ENCODE assay signal across 10 cellular contexts in genomic region chr2:85785027-85785822, GRCh38. TPM values are rescaled to one million over a fixed set of nuclear protein-coding genes. Genes with fewer than 3 reads are reported as not detected.
DNase-seq lines count a peak whose midpoint lies in the region; ATAC-seq and TF ChIP-seq lines count a peak whose summit lies in the region.
"Had no signal": no experiment of that assay in that cellular context is flagged by ENCODE, and none has a peak within 500 bp of the region (broad histone marks: within the 10 kb centered on the region; RNA-seq: fewer than 3 reads in every experiment).

No MANE protein-coding gene starts in this region.

- H3K4me1 Mint-ChIP-seq in T-helper 17 cell: peaks cover 3% of the 10 kb centered on the region

- no peak overlapping the region for H2AFZ ChIP-seq in smooth muscle cell (ENCODE audit: low read depth)

- peak overlapping the region in 11 of 12 donors; percentile 20 to 83 (median 53) for H3K27ac ChIP-seq in heart left ventricle
- peak overlapping the region; percentile 32 for H3K27ac ChIP-seq in smooth muscle cell (ENCODE audit: low read depth)
- no peak overlapping the region for H3K27ac ChIP-seq in effector memory CD4-positive, alpha-beta T cell (ENCODE audit: insufficient read depth, low read length, poor library complexity, severe bottlenecking)

- H3K4me1 ChIP-seq in heart left ventricle (peaks cover 7 to 59% (median 22%) of the 10 kb centered on the region in 12 donors), smooth muscle cell (ENCODE audit: low read depth) (no peaks in the 10 kb centered on the region)
- H3K4me1 ChIP-seq in effector memory CD4-positive, alpha-beta T cell (ENCODE audit: control insufficient read depth, insufficient read depth, low read length, poor library complexity, severe bottlenecking): no peaks in the 10 kb centered on the region

- intact Hi-C loops in heart left ventricle (cut with DNase I): no loop called here

- peak; percentile 25 for ATAC-seq in T-helper 17 cell
- ATAC-seq in heart left ventricle: peak in 3 of 4 donors; percentile 31 to 69 (median 37)
- ATAC-seq in GM18520 (IDR thresholded peaks at IDR 0.05; ENCODE audit: unreplicated experiment): no peak

- DNase-seq in GM04503 (ENCODE audit: low read depth): peak; percentile 71
- no peak for DNase-seq in T-helper 17 cell
- peak in 3 of 5 donors; percentile 45 to 83 (median 53) for DNase-seq in heart left ventricle
- DNase-seq in smooth muscle cell (lab: John Stamatoyannopoulos, UW; ENCODE audit: unreplicated experiment): peak; percentile 59
- no peak for DNase-seq in RKO (ENCODE audit: low spot score)
- no peak for DNase-seq in NCI-H526 treated with DMSO at 0.1 percent for 48 hours (lab: John Stamatoyannopoulos, UW)
- DNase-seq in effector memory CD4-positive, alpha-beta T cell: no peak
- DNase-seq: activated T-cell treated with anti-CD3 and anti-CD28 coated beads for 4 hours, NCI-H187 treated with DMSO at 0.1 percent for 48 hours had no signal

- TF ChIP-seq POLR2A in heart left ventricle (IDR thresholded peaks at IDR 0.05): no peak

- no peaks in the 10 kb centered on the region for H3K27me3 ChIP-seq in heart left ventricle
- no peaks in the 10 kb centered on the region for H3K27me3 ChIP-seq in smooth muscle cell (ENCODE audit: low read depth)
- no peaks in the 10 kb centered on the region for H3K27me3 ChIP-seq in effector memory CD4-positive, alpha-beta T cell (replicated peaks; ENCODE audit: control insufficient read depth, insufficient read depth, low read length, poor library complexity, severe bottlenecking)

- H3K9me3 ChIP-seq in T-helper 17 cell (ENCODE audit: control insufficient read depth, low read length, poor library complexity, severe bottlenecking) (no peaks in the 10 kb centered on the region), heart left ventricle (no peaks in the 10 kb centered on the region), smooth muscle cell (replicated peaks; ENCODE audit: low read depth) (no peaks in the 10 kb centered on the region)
- no peaks in the 10 kb centered on the region for H3K9me3 ChIP-seq in effector memory CD4-positive, alpha-beta T cell (ENCODE audit: control insufficient read depth, low read length)

- H3K36me3 ChIP-seq in heart left ventricle (peaks cover 0 to 44% (median 27%) of the 10 kb centered on the region in 9 donors), smooth muscle cell (ENCODE audit: low read depth) (no peaks in the 10 kb centered on the region)
- no peaks in the 10 kb centered on the region for H3K36me3 ChIP-seq in effector memory CD4-positive, alpha-beta T cell (ENCODE audit: control insufficient read depth, insufficient read depth, low read length)

- peaks cover 28% of the 10 kb centered on the region for H3K27me3 Mint-ChIP-seq in T-helper 17 cell

- no peaks in the 10 kb centered on the region for H4K20me1 ChIP-seq in smooth muscle cell (ENCODE audit: low read depth)

- 62 to 71% (median 69%) methylated on average over 24 to 25 of the region's 25 CpGs for WGBS in heart left ventricle, 4 donors
- WGBS in smooth muscle cell (ENCODE audit: low lambda C conversion rate): 27% methylated on average over 25 of the region's 25 CpGs

- no peak overlapping the region for H3K4me3 Mint-ChIP-seq in T-helper 17 cell

- H3K9ac ChIP-seq in smooth muscle cell (ENCODE audit: low read depth): no peak overlapping the region

- no peak overlapping the region for H3K4me2 ChIP-seq in smooth muscle cell

- H3K4me3 ChIP-seq in heart left ventricle (no peak overlapping the region), smooth muscle cell (no peak overlapping the region)
- no peak overlapping the region for H3K4me3 ChIP-seq in effector memory CD4-positive, alpha-beta T cell (ENCODE audit: insufficient read depth, low read depth, low read length, poor library complexity, severe bottlenecking)

- no peaks in the 10 kb centered on the region for H3F3A ChIP-seq in smooth muscle cell (ENCODE audit: low read depth)

- TF ChIP-seq CTCF in heart left ventricle (IDR thresholded peaks at IDR 0.05): no peak
- TF ChIP-seq CTCF in smooth muscle cell (IDR thresholded peaks at IDR 0.05; ENCODE audit: borderline replicate concordance, insufficient read depth, poor library complexity, severe bottlenecking): no peak

- no peaks in the 10 kb centered on the region for H3K36me3 Mint-ChIP-seq in T-helper 17 cell (ENCODE audit: low read depth)

- peak overlapping the region; percentile 14 for H3K27ac Mint-ChIP-seq in T-helper 17 cell

- H3K79me2 ChIP-seq in smooth muscle cell (ENCODE audit: low read depth): no peaks in the 10 kb centered on the region

RNA-seq across cellular contexts. Expression of gene ATOH8, which starts 31.4 kb away (rescaled TPM):
- not detected for total RNA-seq in T-helper 17 cell
- total RNA-seq in heart left ventricle: 100 to 1,000 TPM in 1 of 9 donors, 10 to 100 TPM in 8; 11.8 to 103 (median 18.5) TPM
- 10 to 100 TPM; 22.9 to 37.9 TPM for polyA plus RNA-seq in heart left ventricle
- 5.2 and 6.5 TPM in 2 replicates for total RNA-seq in smooth muscle cell
- 4.6 and 5.2 TPM in 2 replicates for polyA plus RNA-seq in smooth muscle cell

Comparison
In these comparisons a context has a peak if more than half of its experiments do, and no peak if none do; other contexts are left out.
1. DNase-seq: peak in GM04503 (single experiment), heart left ventricle (3 of 5) and smooth muscle cell (single experiment); none in T-helper 17 cell (0 of 3), RKO (single experiment), NCI-H526 treated with DMSO at 0.1 percent for 48 hours (single experiment) and effector memory CD4-positive, alpha-beta T cell (0 of 3).